Comparison of ENCODE assay signal across 13 cellular contexts in the genomic region with DNA sequence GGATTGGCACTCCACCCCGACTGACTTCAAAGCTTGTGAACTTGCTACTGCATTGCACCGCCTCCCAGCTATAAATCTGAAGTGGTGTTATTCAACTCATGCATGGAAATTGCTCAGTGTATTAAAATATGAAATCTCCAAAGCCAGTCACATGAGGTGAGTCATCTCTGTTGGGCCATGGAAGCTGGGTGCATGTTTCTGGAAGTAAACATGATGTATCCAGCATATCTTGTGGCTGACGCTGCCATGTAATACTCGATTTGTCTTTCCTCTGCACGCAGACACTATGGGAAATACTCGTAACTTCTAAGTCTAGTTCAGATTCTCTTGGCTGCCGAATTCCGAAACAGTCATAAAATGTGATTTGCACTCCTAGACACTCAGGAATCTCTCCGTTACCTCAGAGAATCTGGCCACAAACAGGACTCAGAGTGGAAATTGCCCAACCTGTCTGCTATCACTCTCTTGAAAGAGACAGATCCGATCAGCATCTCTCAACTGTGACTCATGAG.
DNase-seq lines count a peak whose midpoint lies in the region; ATAC-seq and TF ChIP-seq lines count a peak whose summit lies in the region.
"Had no signal": no experiment of that assay in that cellular context is flagged by ENCODE, and none has a peak within 500 bp of the region (broad histone marks: within the 10 kb centered on the region; RNA-seq: fewer than 3 reads in every experiment).

No MANE protein-coding gene starts in this region.

- H4K8ac ChIP-seq in IMR-90 (ENCODE audit: low read depth in 2 of 2, low read length in 2 of 2): no peak overlapping the region

- no peaks in the 10 kb centered on the region for H3K9me3 Mint-ChIP-seq in activated naive CD4-positive, alpha-beta T cell treated with anti-CD3 and anti-CD28 coated beads, Interleukin-2, amount 10 ng/mL, durations not matched to agents 7 days and 5 days
- no peaks in the 10 kb centered on the region for H3K9me3 Mint-ChIP-seq in Calu3 (ENCODE audit: low read depth, unreplicated experiment)

- no peak overlapping the region for H4K91ac ChIP-seq in IMR-90 (ENCODE audit: insufficient read depth, low read depth, low read length)

- H3K27ac Mint-ChIP-seq in activated naive CD4-positive, alpha-beta T cell treated with anti-CD3 and anti-CD28 coated beads, Interleukin-2, amount 10 ng/mL, durations not matched to agents 7 days and 5 days: no peak overlapping the region
- H3K27ac Mint-ChIP-seq in Calu3 (ENCODE audit: unreplicated experiment): no peak overlapping the region
- H3K27ac Mint-ChIP-seq: CD8-positive, alpha-beta memory T cell had no signal

- H2AK5ac ChIP-seq in IMR-90 (ENCODE audit: low read depth, low read length): no peak overlapping the region

- no peak for TF ChIP-seq RAD21 in IMR-90 (IDR thresholded peaks at IDR 0.05; ENCODE audit: low read length)

- ATAC-seq in IMR-90 (ENCODE audit: low read depth): peak; percentile 81
- peak; percentile 90 for ATAC-seq in foreskin keratinocyte
- peak; percentile 92 to 95 for ATAC-seq in gastrocnemius medialis
- ATAC-seq in HG03280 (IDR thresholded peaks at IDR 0.05; ENCODE audit: unreplicated experiment): no peak
- ATAC-seq: pancreas; stimulated activated naive CD8-positive, alpha-beta T cell treated with anti-CD3 and anti-CD28 coated beads, Interleukin-15, Interleukin-2, amounts not matched to agents 100 U/mL and 50 U/mL, for 24 hours had no signal

- BruUV-seq in IMR-90 (replicated peaks; lab: Mats Ljungman, UMichigan) (no TSS peak), Calu3 (replicated peaks; lab: Mats Ljungman, UMichigan) (no TSS peak)

- DNase-seq in DMS79 (lab: John Stamatoyannopoulos, UW) (peak; percentile 31), IMR-90 (peak; percentile 91), foreskin keratinocyte (peak; percentile 61 to 75), gastrocnemius medialis (peak; percentile 6 to 34), Calu3 (no peak)
- DNase-seq in activated naive CD4-positive, alpha-beta T cell treated with anti-CD3 and anti-CD28 coated beads, Interleukin-2, amount 10 ng/mL, durations not matched to agents 7 days and 5 days: no peak
- DNase-seq: activated naive CD4-positive, alpha-beta T cell; CD8-positive, alpha-beta memory T cell; NCI-H2081 treated with DMSO at 0.1 percent for 48 hours; pancreas; stimulated activated naive CD8-positive, alpha-beta T cell treated with anti-CD3 and anti-CD28 coated beads, Interleukin-15, Interleukin-2, amounts not matched to agents 100 U/mL and 50 U/mL, for 24 hours had no signal

- dilution Hi-C loops in IMR-90 (cut with HindIII; ENCODE audit: low sequenced_read_pairs, unreplicated experiment): no loop called here

- intact Hi-C loops in IMR-90 (cut with micrococcal nuclease): loop anchor here (5.0 kb wide), 1 partner anchor 46 kb away; no protein-coding TSS in a partner anchor
- intact Hi-C loops in gastrocnemius medialis (cut with DNase I; ENCODE audit: low total_unique reads): no loop called here
- intact Hi-C loops in Calu3 (cut with micrococcal nuclease; ENCODE audit: unreplicated experiment): no loop called here

- H3K18ac ChIP-seq in IMR-90 (ENCODE audit: low read depth, low read length): no peak overlapping the region

- TF ChIP-seq POLR2A in IMR-90 (IDR thresholded peaks at IDR 0.05; ENCODE audit: low read depth, low read length) (no peak), gastrocnemius medialis (IDR thresholded peaks at IDR 0.05) (no peak)

- TF ChIP-seq CTCF in IMR-90 (conservative IDR thresholded peaks at IDR 0.05; ENCODE audit: low read depth, low read length) (no peak), foreskin keratinocyte (conservative IDR thresholded peaks at IDR 0.05) (no peak), gastrocnemius medialis (IDR thresholded peaks at IDR 0.05 in 4 of 5, conservative IDR thresholded peaks at IDR 0.05 in 1 of 5) (no peak), Calu3 (IDR thresholded peaks at IDR 0.05; ENCODE audit: unreplicated experiment) (no peak)

- H2BK20ac ChIP-seq in IMR-90 (ENCODE audit: low read depth, low read length): 0 out of 2 replicates have a peak overlapping the region, but pooled peaks have one; percentile 5

- in situ Hi-C loops in IMR-90 (cut with MboI; ENCODE audit: low sequenced_read_pairs) (no loop called here), gastrocnemius medialis (cut with MboI; ENCODE audit: low sequenced_read_pairs in 4 of 4) (no loop called here)

- H3K9ac ChIP-seq in IMR-90 (ENCODE audit: low read depth, low read length): no peak overlapping the region

- H2BK5ac ChIP-seq in IMR-90 (ENCODE audit: low read depth, low read length, poor library complexity, severe bottlenecking): peak overlapping the region; percentile 80

- CTCF ChIA-PET in IMR-90 (lab: Yijun Ruan, JAX): interaction anchor here (1.0 kb wide), 1 partner anchor 407 kb away, joined by 3 read pairs; no protein-coding TSS in a partner anchor
- CTCF ChIA-PET in activated naive CD4-positive, alpha-beta T cell treated with anti-CD3 and anti-CD28 coated beads, Interleukin-2, amount 10 ng/mL, durations not matched to agents 7 days and 5 days (lab: Charles Lee): no interaction called here
- CTCF ChIA-PET in Calu3 (lab: Charles Lee): no interaction called here

- H3K79me1 ChIP-seq in IMR-90 (ENCODE audit: low read depth in 1 of 2, low read length in 2 of 2): no peaks in the 10 kb centered on the region

- H2AFZ ChIP-seq in IMR-90 (replicated peaks; ENCODE audit: low read length, poor library complexity): no peak overlapping the region

- H3K4me3 ChIP-seq in IMR-90 (ENCODE audit: insufficient read depth, low read depth, low read length) (no peak overlapping the region), gastrocnemius medialis (peak overlapping the region; percentile 4 to 29 (median 16))
- H3K4me3 ChIP-seq: pancreas had no signal

- H3K27ac ChIP-seq in IMR-90 (ENCODE audit: insufficient read depth, low read length) (no peak overlapping the region; the same call in 1 of the 2 replicates), foreskin keratinocyte (no peak overlapping the region), gastrocnemius medialis (peak overlapping the region; percentile 42 to 73 (median 56))
- H3K27ac ChIP-seq: pancreas, VCaP had no signal

- H3K4me3 Mint-ChIP-seq in activated naive CD4-positive, alpha-beta T cell treated with anti-CD3 and anti-CD28 coated beads, Interleukin-2, amount 10 ng/mL, durations not matched to agents 7 days and 5 days: no peak overlapping the region
- H3K4me3 Mint-ChIP-seq in Calu3 (ENCODE audit: low read depth, unreplicated experiment): no peak overlapping the region
- H3K4me3 Mint-ChIP-seq: CD8-positive, alpha-beta memory T cell had no signal

- no peak overlapping the region for H2AK9ac ChIP-seq in IMR-90 (replicated peaks; ENCODE audit: low read depth, low read length, poor library complexity)

- no peak overlapping the region for H3K4ac ChIP-seq in IMR-90 (ENCODE audit: low read depth, low read length)

- no peak overlapping the region for H3K14ac ChIP-seq in IMR-90 (replicated peaks; ENCODE audit: low read depth, low read length)

- no peaks in the 10 kb centered on the region for H3K9me1 ChIP-seq in IMR-90 (ENCODE audit: insufficient read depth, low read length)

- no peak overlapping the region for H3K23ac ChIP-seq in IMR-90 (ENCODE audit: low read depth, low read length)

- H3K36me3 ChIP-seq in IMR-90 (ENCODE audit: control insufficient read depth, insufficient read depth, low read length) (no peaks in the 10 kb centered on the region), gastrocnemius medialis (no peaks in the 10 kb centered on the region)
- H3K36me3 ChIP-seq: pancreas had no signal

- H3K4me1 ChIP-seq in IMR-90 (ENCODE audit: control insufficient read depth, insufficient read depth, low read length): peaks cover 2% of the 10 kb centered on the region; the same call in 1 of the 2 replicates
- H3K4me1 ChIP-seq in foreskin keratinocyte: no peaks in the 10 kb centered on the region
- H3K4me1 ChIP-seq in gastrocnemius medialis: no peaks in the 10 kb centered on the region
- H3K4me1 ChIP-seq: pancreas had no signal

- POLR2A ChIA-PET in IMR-90 (lab: Charles Lee; ENCODE audit: unreplicated experiment): no interaction called here

- H3K4me2 ChIP-seq in IMR-90 (ENCODE audit: low read depth, low read length): peak overlapping the region; percentile 14; the same call in 1 of the 2 replicates

- no peak overlapping the region for H3K56ac ChIP-seq in IMR-90 (ENCODE audit: extremely low read depth, insufficient read depth, low read length)

- no peak overlapping the region for H4K5ac ChIP-seq in IMR-90 (ENCODE audit: low read depth, low read length)

- no peak overlapping the region for H2BK15ac ChIP-seq in IMR-90 (ENCODE audit: low read depth, low read length)

- WGBS in IMR-90 (ENCODE audit: extremely low coverage in 2 of 2, insufficient read length in 1 of 2), 2 experiments: 50% methylated on average over 7 of the region's 10 CpGs; no CpG with 5 or more reads in 1 of the 2 experiments

- H3K9me3 ChIP-seq in IMR-90 (ENCODE audit: control insufficient read depth, insufficient read depth, low read length): no peaks in the 10 kb centered on the region; the same call in 1 of the 2 replicates
- H3K9me3 ChIP-seq in gastrocnemius medialis: no peaks in the 10 kb centered on the region
- H3K9me3 ChIP-seq: pancreas had no signal

- H3K36me3 Mint-ChIP-seq in activated naive CD4-positive, alpha-beta T cell treated with anti-CD3 and anti-CD28 coated beads, Interleukin-2, amount 10 ng/mL, durations not matched to agents 7 days and 5 days: no peaks in the 10 kb centered on the region
- H3K36me3 Mint-ChIP-seq in Calu3 (ENCODE audit: insufficient read depth, unreplicated experiment): no peaks in the 10 kb centered on the region
- H3K36me3 Mint-ChIP-seq: CD8-positive, alpha-beta memory T cell had no signal

- H4K20me1 ChIP-seq in IMR-90 (ENCODE audit: insufficient read depth, low read length): no peaks in the 10 kb centered on the region

- no peaks in the 10 kb centered on the region for H3K27me3 Mint-ChIP-seq in activated naive CD4-positive, alpha-beta T cell treated with anti-CD3 and anti-CD28 coated beads, Interleukin-2, amount 10 ng/mL, durations not matched to agents 7 days and 5 days
- H3K27me3 Mint-ChIP-seq in Calu3 (ENCODE audit: unreplicated experiment): no peaks in the 10 kb centered on the region

- H2BK120ac ChIP-seq in IMR-90 (ENCODE audit: low read depth, low read length): peak overlapping the region; percentile 3; the same call in 1 of the 2 replicates

- no peaks in the 10 kb centered on the region for H3K27me3 ChIP-seq in IMR-90 (ENCODE audit: control insufficient read depth, insufficient read depth, low read length)
- no peaks in the 10 kb centered on the region for H3K27me3 ChIP-seq in foreskin keratinocyte
- H3K27me3 ChIP-seq in gastrocnemius medialis: no peaks in the 10 kb centered on the region
- H3K27me3 ChIP-seq: pancreas had no signal

- no peaks in the 10 kb centered on the region for H3K4me1 Mint-ChIP-seq in activated naive CD4-positive, alpha-beta T cell treated with anti-CD3 and anti-CD28 coated beads, Interleukin-2, amount 10 ng/mL, durations not matched to agents 7 days and 5 days
- H3K4me1 Mint-ChIP-seq in Calu3 (ENCODE audit: low read depth, unreplicated experiment): no peaks in the 10 kb centered on the region
- H3K4me1 Mint-ChIP-seq: CD8-positive, alpha-beta memory T cell had no signal

Comparison
In these comparisons a context has a peak if more than half of its experiments do, and no peak if none do; other contexts are left out.
1. DNase-seq: peak in DMS79 (single experiment), IMR-90 (single experiment), foreskin keratinocyte (2 of 2) and gastrocnemius medialis (2 of 2); none in activated naive CD4-positive, alpha-beta T cell treated with anti-CD3 and anti-CD28 coated beads, Interleukin-2, amount 10 ng/mL, durations not matched to agents 7 days and 5 days (single experiment) and Calu3 (single experiment).
2. H3K27ac ChIP-seq: peak in gastrocnemius medialis (4 of 4); none in IMR-90 (single experiment) and foreskin keratinocyte (single experiment).